17 cellular contexts compared by ENCODE assay signal in the genomic region with DNA sequence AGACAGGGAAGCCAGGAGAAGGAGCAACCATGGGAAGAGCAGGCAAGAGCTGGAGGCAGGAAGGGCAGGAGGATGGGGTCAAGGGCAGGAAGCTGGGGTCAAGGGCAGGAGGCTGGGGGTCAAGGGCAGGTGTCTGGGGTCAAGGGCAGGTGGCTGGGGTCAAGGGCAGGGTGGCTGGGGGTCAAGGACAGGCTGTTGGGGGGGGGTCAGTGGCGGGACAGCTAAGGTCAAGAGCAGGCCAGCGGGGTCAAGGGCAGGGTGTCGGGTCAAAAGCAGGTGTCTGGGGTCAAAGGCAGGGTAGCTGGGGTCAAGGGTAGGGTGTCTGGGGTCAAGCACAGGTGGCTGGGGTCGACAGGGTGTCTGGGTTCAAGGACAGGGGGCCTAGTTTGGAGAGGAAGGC. TPM values are rescaled to one million over a fixed set of nuclear protein-coding genes. Genes with fewer than 3 reads are reported as not detected.
DNase-seq lines count a peak whose midpoint lies in the region; ATAC-seq and TF ChIP-seq lines count a peak whose summit lies in the region.
"Had no signal": no experiment of that assay in that cellular context is flagged by ENCODE, and none has a peak within 500 bp of the region (broad histone marks: within the 10 kb centered on the region; RNA-seq: fewer than 3 reads in every experiment).

No MANE protein-coding gene starts in this region.

- peak overlapping the region; percentile 72 for H3K27ac Mint-ChIP-seq in activated CD4-positive, alpha-beta T cell treated with anti-CD3 and anti-CD28 coated beads, Interleukin-2, amount 10 ng/mL, durations not matched to agents 24 days and 14 days
- H3K27ac Mint-ChIP-seq in T-cell (peak overlapping the region; percentile 84 to 85), nephron progenitor cell (peak overlapping the region; percentile 83)
- peak overlapping the region; percentile 77 for H3K27ac Mint-ChIP-seq in central memory CD8-positive, alpha-beta T cell (ENCODE audit: low read depth)

- TF ChIP-seq CTCF in nephron progenitor cell (IDR thresholded peaks at IDR 0.05) = no peak

- CTCF ChIA-PET in T-cell (lab: Charles Lee) = no interaction called here

- no peak for ATAC-seq in T-cell (replicated peaks in 1 of 4)
- ATAC-seq in central memory CD8-positive, alpha-beta T cell (replicated peaks; ENCODE audit: extremely low read depth, poor library complexity, severe bottlenecking) = no peak
- ATAC-seq: GM12878 had no signal

- H3K4me1 Mint-ChIP-seq in activated CD4-positive, alpha-beta T cell treated with anti-CD3 and anti-CD28 coated beads, Interleukin-2, amount 10 ng/mL, durations not matched to agents 24 days and 14 days = peaks cover 13% of the 10 kb centered on the region
- peaks cover 23 to 39% (median 24%) of the 10 kb centered on the region in 3 donors for H3K4me1 Mint-ChIP-seq in T-cell
- H3K4me1 Mint-ChIP-seq in central memory CD8-positive, alpha-beta T cell = peaks cover 27% of the 10 kb centered on the region
- no peaks in the 10 kb centered on the region for H3K4me1 Mint-ChIP-seq in nephron progenitor cell

- H3K4me3 Mint-ChIP-seq in activated CD4-positive, alpha-beta T cell treated with anti-CD3 and anti-CD28 coated beads, Interleukin-2, amount 10 ng/mL, durations not matched to agents 24 days and 14 days = no peak overlapping the region
- H3K4me3 Mint-ChIP-seq in T-cell (peak overlapping the region in 1 of 3 donors; percentile 43), nephron progenitor cell (no peak overlapping the region)
- H3K4me3 Mint-ChIP-seq in central memory CD8-positive, alpha-beta T cell = peak overlapping the region; percentile 24

- H3K27me3 Mint-ChIP-seq in activated CD4-positive, alpha-beta T cell treated with anti-CD3 and anti-CD28 coated beads, Interleukin-2, amount 10 ng/mL, durations not matched to agents 24 days and 14 days = no peaks in the 10 kb centered on the region
- H3K27me3 Mint-ChIP-seq in T-cell (no peaks in the 10 kb centered on the region), nephron progenitor cell (ENCODE audit: low read depth, poor library complexity) (peaks cover 15% of the 10 kb centered on the region)
- H3K27me3 Mint-ChIP-seq in central memory CD8-positive, alpha-beta T cell = no peaks in the 10 kb centered on the region

- no peaks in the 10 kb centered on the region for H3K9me3 Mint-ChIP-seq in activated CD4-positive, alpha-beta T cell treated with anti-CD3 and anti-CD28 coated beads, Interleukin-2, amount 10 ng/mL, durations not matched to agents 24 days and 14 days
- no peaks in the 10 kb centered on the region for H3K9me3 Mint-ChIP-seq in T-cell
- no peaks in the 10 kb centered on the region for H3K9me3 Mint-ChIP-seq in central memory CD8-positive, alpha-beta T cell
- H3K9me3 Mint-ChIP-seq in nephron progenitor cell = no peaks in the 10 kb centered on the region

- intact Hi-C loops in activated CD4-positive, alpha-beta T cell treated with anti-CD3 and anti-CD28 coated beads, Interleukin-2, amount 10 ng/mL, durations not matched to agents 24 days and 14 days (cut with micrococcal nuclease) = no loop called here
- intact Hi-C loops in posterior cingulate gyrus (cut with DNase I) = no loop called here

- peaks cover 13% of the 10 kb centered on the region for H3K36me3 Mint-ChIP-seq in activated CD4-positive, alpha-beta T cell treated with anti-CD3 and anti-CD28 coated beads, Interleukin-2, amount 10 ng/mL, durations not matched to agents 24 days and 14 days (ENCODE audit: low read depth)
- H3K36me3 Mint-ChIP-seq in T-cell = peaks cover 12% of the 10 kb centered on the region
- H3K36me3 Mint-ChIP-seq in central memory CD8-positive, alpha-beta T cell (ENCODE audit: insufficient read depth) = peaks cover 10% of the 10 kb centered on the region
- H3K36me3 Mint-ChIP-seq in nephron progenitor cell (ENCODE audit: low read depth) = no peaks in the 10 kb centered on the region

- no peak for DNase-seq in activated CD4-positive, alpha-beta T cell treated with anti-CD3 and anti-CD28 coated beads, Interleukin-2, amount 10 ng/mL, durations not matched to agents 24 days and 14 days
- no peak for DNase-seq in activated CD4-positive, alpha-beta T cell treated with anti-CD3 and anti-CD28 coated beads for 1 hour
- DNase-seq in T-cell (no peak), nephron progenitor cell (no peak), posterior cingulate gyrus (no peak)
- no peak for DNase-seq in central memory CD8-positive, alpha-beta T cell (ENCODE audit: low spot score in 2 of 2)
- DNase-seq in stimulated activated naive CD4-positive, alpha-beta T cell treated with Interleukin-2 at 50 U/mL for 16 hours (lab: John Stamatoyannopoulos, UW) = no peak
- no peak for DNase-seq in activated CD8-positive, alpha-beta memory T cell treated with anti-CD3 and anti-CD28 coated beads, Interleukin-2, amount 50 U/mL, for 48 hours
- DNase-seq: activated gamma-delta T cell treated with Interleukin-2 at 50 U/mL for 16 hours, BE2C, DMS153, NCI-H1436 treated with DMSO at 0.1 percent for 48 hours, NCI-H774, OCI-M1, psoas muscle, SHP77 had no signal

- POLR2A ChIA-PET in T-cell (lab: Charles Lee) = no interaction called here

RNA-seq across cellular contexts. Expression of a gene that starts 24.2 kb away (rescaled TPM):
- total RNA-seq in activated CD4-positive, alpha-beta T cell treated with anti-CD3 and anti-CD28 coated beads, Interleukin-2, amount 10 ng/mL, durations not matched to agents 24 days and 14 days = 25.2 and 25.9 TPM in 2 replicates
- total RNA-seq in T-cell = 10 to 100 TPM; 21.2 to 44.1 (median 35.9) TPM
